Comparison of ENCODE assay signal across 8 cellular contexts in the genomic region with DNA sequence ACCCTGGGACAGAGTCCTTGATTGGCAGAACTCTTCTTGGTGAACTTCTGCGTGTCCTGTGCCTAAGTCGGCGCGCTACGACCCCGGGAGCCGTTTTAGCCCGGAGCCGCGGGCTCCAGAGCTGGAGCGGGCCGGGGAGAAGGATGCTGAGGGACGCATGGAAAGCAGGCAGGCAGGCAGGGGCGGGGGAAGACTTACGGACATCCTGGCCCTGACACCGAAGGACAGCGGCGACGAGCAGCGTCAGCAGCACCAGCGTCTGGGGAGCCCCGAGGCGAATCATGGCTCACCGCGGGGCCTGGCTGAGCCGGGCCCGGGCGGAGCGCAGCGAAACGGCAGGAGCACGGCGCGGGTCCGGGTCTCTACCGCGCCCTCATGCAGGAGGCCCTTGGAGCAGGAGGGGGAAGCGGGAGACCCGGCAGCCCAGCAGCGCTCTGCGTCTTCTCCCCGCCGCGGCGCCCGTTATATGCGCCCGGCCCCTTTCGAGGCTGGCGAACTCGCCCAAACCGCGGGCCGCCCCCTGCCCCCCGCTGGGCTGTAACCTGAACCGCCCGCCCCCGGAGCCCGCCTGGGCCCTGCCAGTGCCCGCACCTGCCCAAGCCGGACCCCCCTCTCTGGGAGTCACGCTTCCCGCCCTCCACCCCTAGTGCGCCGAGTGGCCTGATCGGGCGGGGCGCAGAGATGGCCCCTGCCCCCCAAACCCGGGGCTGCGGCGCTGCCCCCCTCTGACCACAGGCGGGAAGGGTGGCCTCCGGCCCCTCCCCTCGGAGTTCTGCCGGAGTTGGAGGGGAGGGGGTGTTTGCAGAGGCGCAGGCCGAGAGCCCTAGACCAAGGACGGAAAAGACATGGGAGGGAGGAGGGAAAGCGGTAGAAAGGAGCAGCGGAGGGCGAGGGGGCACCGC. TPM values are rescaled to one million over a fixed set of nuclear protein-coding genes. Genes with fewer than 3 reads are reported as not detected.
DNase-seq lines count a peak whose midpoint lies in the region; TF ChIP-seq lines count a peak whose summit lies in the region.

A gene (minus strand): TSS at position 438 of the 902 bp plus-strand sequence. CDS start 155 bp downstream, at position 283.

- intact Hi-C loops in activated CD4-positive, alpha-beta T cell treated with anti-CD3 and anti-CD28 coated beads, Interleukin-2, amount 10 ng/mL, durations not matched to agents 24 days and 14 days (cut with micrococcal nuclease) = loop anchor here (5.0 kb wide), 2 partner anchors 183 to 978 kb away; no protein-coding TSS in a partner anchor
- intact Hi-C loops in prostate gland (cut with DNase I) = no loop called here

- peaks cover 33% of the 10 kb centered on the region for H3K4me1 Mint-ChIP-seq in activated CD4-positive, alpha-beta T cell treated with anti-CD3 and anti-CD28 coated beads, Interleukin-2, amount 10 ng/mL, durations not matched to agents 24 days and 14 days

- no peak within 1 kb of the TSS for H3K23ac ChIP-seq in trophoblast cell (ENCODE audit: low read length)

- no peaks in the 10 kb centered on the region for H3K79me2 ChIP-seq in trophoblast cell (ENCODE audit: control insufficient read depth, insufficient read depth, low read length, poor library complexity)

- H4K8ac ChIP-seq in trophoblast cell (ENCODE audit: low read depth, low read length) = peak within 1 kb of the TSS; percentile 34

- peaks cover 25% of the 10 kb centered on the region for H3K79me1 ChIP-seq in trophoblast cell (ENCODE audit: low read length)

- H3K27me3 ChIP-seq in trophoblast cell (ENCODE audit: insufficient read depth, low read length) (peaks cover 45% of the 10 kb centered on the region), prostate gland (replicated peaks; ENCODE audit: insufficient read depth) (peaks cover 14% of the 10 kb centered on the region)

- H2BK5ac ChIP-seq in trophoblast cell (ENCODE audit: low read depth, low read length, poor library complexity) = peak within 1 kb of the TSS; percentile 20

- H3K4ac ChIP-seq in trophoblast cell (ENCODE audit: low read depth, low read length) = no peak within 1 kb of the TSS

- H3K9me3 Mint-ChIP-seq in activated CD4-positive, alpha-beta T cell treated with anti-CD3 and anti-CD28 coated beads, Interleukin-2, amount 10 ng/mL, durations not matched to agents 24 days and 14 days = no peaks in the 10 kb centered on the region

- WGBS in trophoblast cell (ENCODE audit: extremely low coverage, insufficient coverage, insufficient read length) = no CpG with 5 or more reads among the region's 82 CpGs
- WGBS in prostate gland = 3% methylated on average over 48 of the region's 82 CpGs

- peak within 1 kb of the TSS; percentile 31 for H3K14ac ChIP-seq in trophoblast cell (ENCODE audit: low read length)

- H3K27ac Mint-ChIP-seq in activated CD4-positive, alpha-beta T cell treated with anti-CD3 and anti-CD28 coated beads, Interleukin-2, amount 10 ng/mL, durations not matched to agents 24 days and 14 days = peak within 1 kb of the TSS; percentile 32

- H3K4me3 Mint-ChIP-seq in activated CD4-positive, alpha-beta T cell treated with anti-CD3 and anti-CD28 coated beads, Interleukin-2, amount 10 ng/mL, durations not matched to agents 24 days and 14 days = peak within 1 kb of the TSS; percentile 60

- H3K27ac ChIP-seq in trophoblast cell (ENCODE audit: low read depth, low read length) (no peak within 1 kb of the TSS), prostate gland (no peak within 1 kb of the TSS)

- no peak for TF ChIP-seq CTCF in WI38 (IDR thresholded peaks at IDR 0.05; ENCODE audit: low read depth, low read length)
- no peak for TF ChIP-seq CTCF in fibroblast of the aortic adventitia (IDR thresholded peaks at IDR 0.05; ENCODE audit: insufficient read depth, low read length)
- TF ChIP-seq CTCF in prostate gland (IDR thresholded peaks at IDR 0.05) = no peak

- H3K36me3 Mint-ChIP-seq in activated CD4-positive, alpha-beta T cell treated with anti-CD3 and anti-CD28 coated beads, Interleukin-2, amount 10 ng/mL, durations not matched to agents 24 days and 14 days (ENCODE audit: low read depth) = no peaks in the 10 kb centered on the region

- H4K91ac ChIP-seq in trophoblast cell (ENCODE audit: low read depth, low read length) = peak within 1 kb of the TSS; percentile 61

- H3K4me3 ChIP-seq in WI38 (ENCODE audit: low read depth, low read length) (peak within 1 kb of the TSS; percentile 23; the same call in 1 of the 2 replicates), fibroblast of the aortic adventitia (ENCODE audit: low read depth, low read length) (peak within 1 kb of the TSS; percentile 17), trophoblast cell (ENCODE audit: low read depth, low read length) (peak within 1 kb of the TSS; percentile 70), prostate gland (peak within 1 kb of the TSS in 1 of 2 donors; percentile 23)

- peak within 1 kb of the TSS; percentile 40 for H2AFZ ChIP-seq in trophoblast cell (ENCODE audit: insufficient read depth, low read length, poor library complexity)

- H4K12ac ChIP-seq in trophoblast cell (ENCODE audit: low read depth, low read length) = no peak within 1 kb of the TSS

- peaks cover 91% of the 10 kb centered on the region for H3K27me3 Mint-ChIP-seq in activated CD4-positive, alpha-beta T cell treated with anti-CD3 and anti-CD28 coated beads, Interleukin-2, amount 10 ng/mL, durations not matched to agents 24 days and 14 days

- H3K9me3 ChIP-seq in trophoblast cell (ENCODE audit: insufficient read depth, low read depth, low read length) = no peaks in the 10 kb centered on the region
- H3K9me3 ChIP-seq in prostate gland = no peaks in the 10 kb centered on the region

- peak within 1 kb of the TSS; percentile 62 for H3K18ac ChIP-seq in trophoblast cell (ENCODE audit: low read length)

- H3K9ac ChIP-seq in trophoblast cell (ENCODE audit: low read length) = peak within 1 kb of the TSS; percentile 20

- H2AK5ac ChIP-seq in trophoblast cell (ENCODE audit: low read length) = peak within 1 kb of the TSS; percentile 16

- no peak for TF ChIP-seq POLR2A in prostate gland (IDR thresholded peaks at IDR 0.05)

- peak; percentile 75 for DNase-seq in activated CD4-positive, alpha-beta T cell treated with anti-CD3 and anti-CD28 coated beads, Interleukin-2, amount 10 ng/mL, durations not matched to agents 24 days and 14 days
- no peak for DNase-seq in activated CD4-positive, alpha-beta T cell treated with anti-CD3 and anti-CD28 coated beads, Interleukin-2, amount 50 U/mL, for 4 hours
- DNase-seq in fibroblast of the aortic adventitia (ENCODE audit: low read depth) (peak; percentile 3), trophoblast cell (peak; percentile 25 to 64), NOMO-1 (lab: John Stamatoyannopoulos, UW; ENCODE audit: unreplicated experiment in 2 of 2) (no peak), GF-D8 (lab: John Stamatoyannopoulos, UW) (no peak), prostate gland (ENCODE audit: low spot score) (no peak)

- H3K36me3 ChIP-seq in trophoblast cell (ENCODE audit: control insufficient read depth in 1 of 2, insufficient read depth in 2 of 2, low read length in 2 of 2) (peaks cover 0 to 2% of the 10 kb centered on the region in 2 experiments), prostate gland (no peaks in the 10 kb centered on the region)

- peaks cover 19 to 39% of the 10 kb centered on the region in 2 experiments for H3K4me1 ChIP-seq in trophoblast cell (ENCODE audit: control insufficient read depth in 1 of 2, insufficient read depth in 2 of 2, low read length in 2 of 2)
- H3K4me1 ChIP-seq in prostate gland (replicated peaks) = peaks cover 16% of the 10 kb centered on the region

- peak within 1 kb of the TSS; percentile 60 for H2BK120ac ChIP-seq in trophoblast cell (ENCODE audit: insufficient read depth, low read length, poor library complexity)

- peak within 1 kb of the TSS; percentile 89 for H3K4me2 ChIP-seq in trophoblast cell (ENCODE audit: low read length)

- H2BK12ac ChIP-seq in trophoblast cell (ENCODE audit: low read length) = peak within 1 kb of the TSS; percentile 40

RNA-seq across cellular contexts. Expression of the gene that starts here (rescaled TPM):
- 0.07 TPM in 1 of 2 replicates, not detected in the other for total RNA-seq in activated CD4-positive, alpha-beta T cell treated with anti-CD3 and anti-CD28 coated beads, Interleukin-2, amount 10 ng/mL, durations not matched to agents 24 days and 14 days
- total RNA-seq in fibroblast of the aortic adventitia (ENCODE audit: low replicate concordance) = not detected in 2 replicates
- 72.0 and 81.5 TPM in 2 replicates for polyA plus RNA-seq in trophoblast cell (2013)
- 1 to 10 TPM in 1 of 2 donors, under 1 TPM in 1; 0.14 to 1.9 TPM for total RNA-seq in prostate gland

Comparison
In these comparisons a context has a peak if more than half of its experiments do, and no peak if none do; other contexts are left out.
1. Peak in DNase-seq in activated CD4-positive, alpha-beta T cell treated with anti-CD3 and anti-CD28 coated beads, Interleukin-2, amount 10 ng/mL, durations not matched to agents 24 days and 14 days; RNA of the gene not detected or under 1 TPM.
2. Peak in DNase-seq and H3K4me3 ChIP-seq in fibroblast of the aortic adventitia; RNA of the gene not detected or under 1 TPM.
3. DNase-seq: peak in trophoblast cell (2 of 2); none in activated CD4-positive, alpha-beta T cell treated with anti-CD3 and anti-CD28 coated beads, Interleukin-2, amount 50 U/mL, for 4 hours (0 of 2), NOMO-1 (0 of 2), GF-D8 (single experiment) and prostate gland (single experiment).